In genomic region chr16:50555892-50556673, GRCh38 we compare ENCODE assay signal across 18 cellular contexts.
"Had no signal": no experiment of that assay in that cellular context is flagged by ENCODE, and none has a peak within 500 bp of the region (broad histone marks: within the 10 kb centered on the region; RNA-seq: fewer than 3 reads in every experiment).

No MANE protein-coding gene starts in this region.

- H3K27ac Mint-ChIP-seq: activated CD4-positive, alpha-beta T cell treated with anti-CD3 and anti-CD28 coated beads, Interleukin-2, amount 10 ng/mL, durations not matched to agents 24 days and 14 days; activated CD8-positive, alpha-beta T cell treated with anti-CD3 and anti-CD28 coated beads, Interleukin-2, amount 10 ng/mL, durations not matched to agents 7 days and 5 days; activated naive CD4-positive, alpha-beta T cell treated with anti-CD3 and anti-CD28 coated beads, Interleukin-2, amount 50 U/mL, for 72 hours; activated T-cell treated with anti-CD3 and anti-CD28 coated beads, Interleukin-2, amount 50 U/mL, for 72 hours; dendritic cell treated with granulocyte-macrophage colony-stimulating factor and Interleukin-4, amounts not matched to agents 40 ng/mL and 50 ng/mL, for 4 days; stimulated activated effector memory CD8-positive, alpha-beta T cell treated with anti-CD3 and anti-CD28 coated beads, Interleukin-12 subunit alpha, Interleukin-12 subunit beta, amount 100 ng/mL, for 72 hours; T-helper 2 cell treated with Interferon-gamma antibody and Interleukin-4, amounts not matched to agents 5 μg/mL and 100 μg/mL, for 36 hours had no signal

- H3K27me3 ChIP-seq: ovary had no signal

- H3K9me3 ChIP-seq: ovary had no signal

- H3K9me3 Mint-ChIP-seq: activated CD4-positive, alpha-beta T cell treated with anti-CD3 and anti-CD28 coated beads, Interleukin-2, amount 10 ng/mL, durations not matched to agents 24 days and 14 days; activated naive CD4-positive, alpha-beta T cell treated with anti-CD3 and anti-CD28 coated beads, Interleukin-2, amount 50 U/mL, for 72 hours; dendritic cell treated with granulocyte-macrophage colony-stimulating factor and Interleukin-4, amounts not matched to agents 40 ng/mL and 50 ng/mL, for 4 days; effector memory CD8-positive, alpha-beta T cell; stimulated activated effector memory CD8-positive, alpha-beta T cell treated with anti-CD3 and anti-CD28 coated beads, Interleukin-12 subunit alpha, Interleukin-12 subunit beta, amount 100 ng/mL, for 72 hours; T-helper 2 cell treated with Interferon-gamma antibody and Interleukin-4, amounts not matched to agents 5 μg/mL and 100 μg/mL, for 36 hours had no signal

- H3K36me3 ChIP-seq: brain microvascular endothelial cell, ovary had no signal

- DNase-seq: activated CD4-positive, alpha-beta T cell treated with anti-CD3 and anti-CD28 coated beads, Interleukin-2, amount 10 ng/mL, durations not matched to agents 24 days and 14 days; activated CD4-positive, CD25-positive, alpha-beta regulatory T cell; activated CD8-positive, alpha-beta memory T cell treated with anti-CD3 and anti-CD28 coated beads, Interleukin-2, amount 50 U/mL, for 48 hours; activated CD8-positive, alpha-beta T cell treated with anti-CD3 and anti-CD28 coated beads, Interleukin-2, amount 10 ng/mL, durations not matched to agents 7 days and 5 days; activated gamma-delta T cell; activated T-cell treated with anti-CD3 and anti-CD28 coated beads, Interleukin-2, amount 50 U/mL, for 72 hours; brain microvascular endothelial cell; cerebellar nuclear complex; effector memory CD8-positive, alpha-beta T cell; hippocampal formation; left ventricle myocardium superior; ovary; SW 1271 had no signal

- H3K27me3 Mint-ChIP-seq: effector memory CD8-positive, alpha-beta T cell had no signal

- H3K4me1 Mint-ChIP-seq: activated CD4-positive, alpha-beta T cell treated with anti-CD3 and anti-CD28 coated beads, Interleukin-2, amount 10 ng/mL, durations not matched to agents 24 days and 14 days had no signal

- H3K27ac ChIP-seq: brain microvascular endothelial cell, epithelial cell of prostate, ovary had no signal

- H3K36me3 Mint-ChIP-seq: stimulated activated effector memory CD8-positive, alpha-beta T cell treated with anti-CD3 and anti-CD28 coated beads, Interleukin-12 subunit alpha, Interleukin-12 subunit beta, amount 100 ng/mL, for 72 hours had no signal

- H3K4me3 Mint-ChIP-seq: activated CD4-positive, alpha-beta T cell treated with anti-CD3 and anti-CD28 coated beads, Interleukin-2, amount 10 ng/mL, durations not matched to agents 24 days and 14 days; activated CD8-positive, alpha-beta T cell treated with anti-CD3 and anti-CD28 coated beads, Interleukin-2, amount 10 ng/mL, durations not matched to agents 7 days and 5 days; activated T-cell treated with anti-CD3 and anti-CD28 coated beads, Interleukin-2, amount 50 U/mL, for 72 hours; dendritic cell treated with granulocyte-macrophage colony-stimulating factor and Interleukin-4, amounts not matched to agents 40 ng/mL and 50 ng/mL, for 4 days; effector memory CD8-positive, alpha-beta T cell; stimulated activated effector memory CD8-positive, alpha-beta T cell treated with anti-CD3 and anti-CD28 coated beads, Interleukin-12 subunit alpha, Interleukin-12 subunit beta, amount 100 ng/mL, for 72 hours; T-helper 2 cell treated with Interferon-gamma antibody and Interleukin-4, amounts not matched to agents 5 μg/mL and 100 μg/mL, for 36 hours had no signal

- ATAC-seq: activated CD8-positive, alpha-beta T cell treated with anti-CD3 and anti-CD28 coated beads, Interleukin-2, amount 10 ng/mL, durations not matched to agents 7 days and 5 days; activated naive CD4-positive, alpha-beta T cell treated with anti-CD3 and anti-CD28 coated beads, Interleukin-2, amount 50 U/mL, for 72 hours; activated T-cell treated with anti-CD3 and anti-CD28 coated beads, Interleukin-2, amount 50 U/mL, for 72 hours; effector memory CD8-positive, alpha-beta T cell; left ventricle myocardium superior; stimulated activated effector memory CD8-positive, alpha-beta T cell treated with anti-CD3 and anti-CD28 coated beads, Interleukin-12 subunit alpha, Interleukin-12 subunit beta, amount 100 ng/mL, for 72 hours had no signal

- H3K4me3 ChIP-seq: ovary had no signal
